In the genomic region with DNA sequence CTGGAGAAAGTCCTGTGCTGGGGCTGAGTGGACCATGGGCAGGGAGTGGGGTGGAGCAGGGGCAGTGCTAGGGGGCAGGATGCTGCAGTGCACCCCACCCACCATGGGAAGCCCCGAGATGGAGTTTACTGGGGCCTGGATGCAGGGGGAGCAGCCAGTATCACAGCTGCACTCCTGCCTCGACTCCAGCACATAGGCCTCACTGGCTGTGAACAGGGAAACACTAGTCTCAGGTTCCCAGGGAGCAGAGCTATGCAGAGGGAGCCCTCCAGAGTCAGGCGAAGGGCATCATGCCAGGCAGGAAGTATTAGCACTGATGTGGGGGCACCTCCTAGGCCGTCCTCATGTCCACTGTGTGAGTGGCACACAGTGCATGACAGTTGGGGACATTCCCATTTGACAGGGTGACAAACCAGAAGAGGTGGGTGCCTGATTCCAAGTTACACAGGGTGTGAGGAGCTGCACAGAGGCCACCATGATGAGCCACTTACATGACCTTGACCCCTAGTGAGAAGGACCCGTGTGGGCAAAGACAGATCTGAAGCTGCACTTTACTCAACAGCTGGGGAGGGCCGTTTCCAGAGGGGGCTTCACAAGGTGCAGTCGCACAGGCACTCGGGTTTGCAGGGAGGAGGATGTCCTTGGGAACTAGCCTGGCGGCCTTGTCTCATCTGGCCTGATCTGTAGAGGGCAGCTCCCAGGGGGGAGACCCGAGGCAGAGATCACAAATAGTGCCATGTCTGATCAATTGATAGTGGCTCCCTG, we compare ENCODE assay signal across 2 cellular contexts.
TF ChIP-seq lines count a peak whose summit lies in the region.

No MANE protein-coding gene starts in this region.

TF ChIP-seq in IMR-90, 13 proteins besides CTCF, POLR2A, EP300 and RAD21:
- TF ChIP-seq MAFK (IDR thresholded peaks at IDR 0.05; ENCODE audit: low read depth, low read length) (no peak), RFX5 (IDR thresholded peaks at IDR 0.05; ENCODE audit: low read depth, low read length) (no peak), BHLHE40 (IDR thresholded peaks at IDR 0.05; ENCODE audit: low read depth, low read length) (no peak)
- TF ChIP-seq, protein P1, sequence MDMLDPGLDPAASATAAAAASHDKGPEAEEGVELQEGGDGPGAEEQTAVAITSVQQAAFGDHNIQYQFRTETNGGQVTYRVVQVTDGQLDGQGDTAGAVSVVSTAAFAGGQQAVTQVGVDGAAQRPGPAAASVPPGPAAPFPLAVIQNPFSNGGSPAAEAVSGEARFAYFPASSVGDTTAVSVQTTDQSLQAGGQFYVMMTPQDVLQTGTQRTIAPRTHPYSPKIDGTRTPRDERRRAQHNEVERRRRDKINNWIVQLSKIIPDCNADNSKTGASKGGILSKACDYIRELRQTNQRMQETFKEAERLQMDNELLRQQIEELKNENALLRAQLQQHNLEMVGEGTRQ (IDR thresholded peaks at IDR 0.05; ENCODE audit: low read depth, low read length): no peak

TF ChIP-seq in GM12878, 131 proteins besides CTCF, POLR2A, EP300 and RAD21:
- TF ChIP-seq, protein P2, sequence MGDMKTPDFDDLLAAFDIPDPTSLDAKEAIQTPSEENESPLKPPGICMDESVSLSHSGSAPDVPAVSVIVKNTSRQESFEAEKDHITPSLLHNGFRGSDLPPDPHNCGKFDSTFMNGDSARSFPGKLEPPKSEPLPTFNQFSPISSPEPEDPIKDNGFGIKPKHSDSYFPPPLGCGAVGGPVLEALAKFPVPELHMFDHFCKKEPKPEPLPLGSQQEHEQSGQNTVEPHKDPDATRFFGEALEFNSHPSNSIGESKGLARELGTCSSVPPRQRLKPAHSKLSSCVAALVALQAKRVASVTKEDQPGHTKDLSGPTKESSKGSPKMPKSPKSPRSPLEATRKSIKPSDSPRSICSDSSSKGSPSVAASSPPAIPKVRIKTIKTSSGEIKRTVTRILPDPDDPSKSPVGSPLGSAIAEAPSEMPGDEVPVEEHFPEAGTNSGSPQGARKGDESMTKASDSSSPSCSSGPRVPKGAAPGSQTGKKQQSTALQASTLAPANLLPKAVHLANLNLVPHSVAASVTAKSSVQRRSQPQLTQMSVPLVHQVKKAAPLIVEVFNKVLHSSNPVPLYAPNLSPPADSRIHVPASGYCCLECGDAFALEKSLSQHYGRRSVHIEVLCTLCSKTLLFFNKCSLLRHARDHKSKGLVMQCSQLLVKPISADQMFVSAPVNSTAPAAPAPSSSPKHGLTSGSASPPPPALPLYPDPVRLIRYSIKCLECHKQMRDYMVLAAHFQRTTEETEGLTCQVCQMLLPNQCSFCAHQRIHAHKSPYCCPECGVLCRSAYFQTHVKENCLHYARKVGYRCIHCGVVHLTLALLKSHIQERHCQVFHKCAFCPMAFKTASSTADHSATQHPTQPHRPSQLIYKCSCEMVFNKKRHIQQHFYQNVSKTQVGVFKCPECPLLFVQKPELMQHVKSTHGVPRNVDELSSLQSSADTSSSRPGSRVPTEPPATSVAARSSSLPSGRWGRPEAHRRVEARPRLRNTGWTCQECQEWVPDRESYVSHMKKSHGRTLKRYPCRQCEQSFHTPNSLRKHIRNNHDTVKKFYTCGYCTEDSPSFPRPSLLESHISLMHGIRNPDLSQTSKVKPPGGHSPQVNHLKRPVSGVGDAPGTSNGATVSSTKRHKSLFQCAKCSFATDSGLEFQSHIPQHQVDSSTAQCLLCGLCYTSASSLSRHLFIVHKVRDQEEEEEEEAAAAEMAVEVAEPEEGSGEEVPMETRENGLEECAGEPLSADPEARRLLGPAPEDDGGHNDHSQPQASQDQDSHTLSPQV (IDR thresholded peaks at IDR 0.05): no peak
- peak; percentile 35; the same call in 1 of the 2 replicates for TF ChIP-seq POLR2AphosphoS5 (IDR thresholded peaks at IDR 0.05; ENCODE audit: low read length)
